In the genomic region with DNA sequence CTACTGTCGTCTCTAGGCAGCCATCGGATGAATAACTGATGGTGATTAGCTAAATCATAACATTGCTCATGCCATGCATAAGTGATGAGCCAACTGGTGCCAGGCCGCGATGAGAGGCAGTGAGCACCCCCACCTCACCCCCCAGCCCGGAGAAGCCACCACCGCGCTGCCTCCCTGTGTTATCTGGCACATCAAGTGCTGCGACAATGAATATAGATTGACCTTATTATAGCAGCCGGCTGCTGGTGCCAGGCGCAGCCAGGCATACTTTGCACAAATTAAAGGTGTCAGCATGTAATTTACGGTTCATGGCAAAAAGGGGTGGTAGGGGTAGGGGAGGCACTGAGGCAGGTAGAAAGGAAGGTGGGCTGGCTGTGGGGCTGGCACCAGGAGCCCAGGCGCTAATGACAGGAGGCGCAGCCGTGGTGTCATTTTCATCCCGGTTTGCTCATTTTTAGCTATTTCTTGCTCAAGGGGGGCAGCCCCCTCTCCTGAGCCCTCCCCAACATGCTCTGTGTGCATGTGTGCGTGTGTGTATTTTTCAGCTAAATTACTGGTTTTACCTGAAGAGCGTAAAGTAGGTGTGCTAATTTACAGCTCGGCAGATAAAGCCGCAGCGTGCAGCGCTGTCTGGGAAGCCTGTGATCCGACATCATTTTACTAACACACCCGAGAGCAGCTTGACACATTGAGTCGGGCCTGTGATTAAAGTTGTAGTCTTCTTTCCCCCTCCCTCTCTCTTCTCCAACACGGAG, we compare ENCODE assay signal across 15 cellular contexts.
DNase-seq lines count a peak whose midpoint lies in the region; ATAC-seq and TF ChIP-seq lines count a peak whose summit lies in the region.
"Had no signal": no experiment of that assay in that cellular context is flagged by ENCODE, and none has a peak within 500 bp of the region (broad histone marks: within the 10 kb centered on the region; RNA-seq: fewer than 3 reads in every experiment).

No MANE protein-coding gene starts in this region.

- ATAC-seq in activated T-helper 17 cell treated with anti-CD3 and anti-CD28 coated beads, Interleukin-2, amount 50 U/mL, for 72 hours (replicated peaks): no peak
- ATAC-seq in GM21515 (IDR thresholded peaks at IDR 0.05; ENCODE audit: unreplicated experiment): no peak
- ATAC-seq in GM18870 (IDR thresholded peaks at IDR 0.05; ENCODE audit: unreplicated experiment): no peak
- ATAC-seq: Panc1 had no signal

- H3K9me3 ChIP-seq in endodermal cell (ENCODE audit: control insufficient read depth, low read length): no peaks in the 10 kb centered on the region
- H3K9me3 ChIP-seq: BE2C, esophagus squamous epithelium, sigmoid colon had no signal

- peak overlapping the region; percentile 79 for H3K27ac Mint-ChIP-seq in activated T-helper 17 cell treated with anti-CD3 and anti-CD28 coated beads, Interleukin-2, amount 50 U/mL, for 72 hours
- no peak overlapping the region for H3K27ac Mint-ChIP-seq in endodermal cell

- DNase-seq in COR-L47 (lab: John Stamatoyannopoulos, UW) (peak; percentile 90), NCI-H1436 treated with DMSO at 0.1 percent for 48 hours (lab: John Stamatoyannopoulos, UW) (peak; percentile 59), mucosa of gallbladder (ENCODE audit: low spot score) (peak; percentile 78), endodermal cell (no peak), DMS79 treated with DMSO at 0.1 percent for 48 hours (lab: John Stamatoyannopoulos, UW) (no peak)
- DNase-seq: activated CD4-positive, alpha-beta T cell treated with anti-CD3 and anti-CD28 coated beads, Interleukin-2, amount 50 U/mL, for 48 hours; activated naive CD4-positive, alpha-beta T cell treated with Interleukin-2 at 50 U/mL for 16 hours; BE2C; central memory CD4-positive, alpha-beta T cell; esophagus squamous epithelium; sigmoid colon had no signal

- no peaks in the 10 kb centered on the region for H3K27me3 Mint-ChIP-seq in activated T-helper 17 cell treated with anti-CD3 and anti-CD28 coated beads, Interleukin-2, amount 50 U/mL, for 72 hours
- H3K27me3 Mint-ChIP-seq in endodermal cell (ENCODE audit: insufficient read depth): peaks cover 10% of the 10 kb centered on the region

- no peak overlapping the region for H3K9ac ChIP-seq in endodermal cell (ENCODE audit: extremely low read depth, low read length, poor library complexity, severe bottlenecking)

- no peak for TF ChIP-seq CTCF in endodermal cell (conservative IDR thresholded peaks at IDR 0.05)

- peaks cover 5% of the 10 kb centered on the region for H3K4me1 ChIP-seq in endodermal cell (ENCODE audit: control insufficient read depth, insufficient read depth, low read length)
- H3K4me1 ChIP-seq: BE2C had no signal

- H3K4me3 Mint-ChIP-seq in activated T-helper 17 cell treated with anti-CD3 and anti-CD28 coated beads, Interleukin-2, amount 50 U/mL, for 72 hours: peak overlapping the region; percentile 55
- no peak overlapping the region for H3K4me3 Mint-ChIP-seq in endodermal cell

- no peaks in the 10 kb centered on the region for H3K36me3 ChIP-seq in endodermal cell (ENCODE audit: control insufficient read depth, insufficient read depth, low read length)
- H3K36me3 ChIP-seq: BE2C, esophagus squamous epithelium, sigmoid colon had no signal

- peaks cover 19% of the 10 kb centered on the region for H3K27me3 ChIP-seq in endodermal cell (ENCODE audit: control insufficient read depth, insufficient read depth, low read length, poor library complexity, severe bottlenecking)

- no peaks in the 10 kb centered on the region for H3K9me3 Mint-ChIP-seq in activated T-helper 17 cell treated with anti-CD3 and anti-CD28 coated beads, Interleukin-2, amount 50 U/mL, for 72 hours
- H3K9me3 Mint-ChIP-seq in endodermal cell: no peaks in the 10 kb centered on the region

- no peak overlapping the region for H3K4me3 ChIP-seq in endodermal cell (ENCODE audit: low read length)
- H3K4me3 ChIP-seq: esophagus squamous epithelium, sigmoid colon had no signal

- H3K36me3 Mint-ChIP-seq in activated T-helper 17 cell treated with anti-CD3 and anti-CD28 coated beads, Interleukin-2, amount 50 U/mL, for 72 hours (ENCODE audit: low read depth): no peaks in the 10 kb centered on the region
- H3K36me3 Mint-ChIP-seq in endodermal cell (ENCODE audit: low read depth): no peaks in the 10 kb centered on the region

- H3K4me1 Mint-ChIP-seq in activated T-helper 17 cell treated with anti-CD3 and anti-CD28 coated beads, Interleukin-2, amount 50 U/mL, for 72 hours: peaks cover 9% of the 10 kb centered on the region
- peaks cover 6% of the 10 kb centered on the region for H3K4me1 Mint-ChIP-seq in endodermal cell

- 91 to 93% methylated on average over 20 to 25 of the region's 25 CpGs for whole genome bisulfite sequencing in endodermal cell (ENCODE audit: insufficient coverage in 1 of 2, insufficient read length in 1 of 2), 2 experiments

- H3K27ac ChIP-seq in endodermal cell (ENCODE audit: low read depth, low read length): no peak overlapping the region
- H3K27ac ChIP-seq: esophagus squamous epithelium, sigmoid colon had no signal

Comparison
In these comparisons a context has a peak if more than half of its experiments do, and no peak if none do; other contexts are left out.
1. DNase-seq: peak in COR-L47 (single experiment), NCI-H1436 treated with DMSO at 0.1 percent for 48 hours (single experiment) and mucosa of gallbladder (single experiment); none in endodermal cell (single experiment) and DMS79 treated with DMSO at 0.1 percent for 48 hours (single experiment).